8 cellular contexts compared by ENCODE assay signal in the genomic region with DNA sequence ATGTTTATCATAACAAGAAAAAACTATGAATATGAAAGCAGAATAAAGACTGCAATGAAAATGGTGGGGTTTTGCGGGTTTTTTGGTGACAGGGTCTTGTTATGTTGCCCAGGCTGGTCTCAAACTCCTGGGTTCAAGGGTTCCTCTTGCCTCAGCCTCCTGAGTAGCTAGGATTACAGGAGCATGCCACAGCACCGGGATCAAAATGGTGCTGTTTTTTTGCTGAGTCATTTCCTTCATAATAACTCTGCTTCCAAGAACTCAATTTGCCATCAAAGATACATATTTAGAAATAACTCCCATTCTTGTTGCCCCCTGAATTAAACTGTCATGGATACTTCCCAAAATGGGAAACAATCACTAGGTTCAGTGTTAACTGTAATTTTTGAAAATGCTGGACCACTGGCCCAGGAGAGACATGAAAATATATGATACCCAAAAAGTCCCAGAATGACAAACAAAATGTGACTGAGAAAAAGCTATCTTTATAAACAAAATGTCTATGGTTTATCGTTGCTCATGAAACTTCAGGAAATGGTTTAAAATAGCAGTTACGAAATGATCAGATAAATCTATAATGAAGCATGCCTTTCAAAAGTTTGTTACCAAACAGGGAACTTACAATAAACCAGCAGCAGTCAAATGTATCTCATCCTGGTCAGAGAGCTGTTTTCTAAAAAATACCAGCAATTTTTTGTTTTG. TPM values are rescaled to one million over a fixed set of nuclear protein-coding genes. Genes with fewer than 3 reads are reported as not detected.
DNase-seq lines count a peak whose midpoint lies in the region; ATAC-seq and TF ChIP-seq lines count a peak whose summit lies in the region.

No MANE protein-coding gene starts in this region.

- peaks cover 85% of the 10 kb centered on the region for H3K4me1 ChIP-seq in OCI-LY7 (ENCODE audit: insufficient read depth, low read length, poor library complexity, severe bottlenecking)
- peaks cover 13 to 16% of the 10 kb centered on the region in 2 experiments for H3K4me1 ChIP-seq in neutrophil (ENCODE audit: control insufficient read depth in 1 of 2, insufficient read depth in 1 of 2, low read depth in 1 of 2, low read length in 1 of 2)

- H3K9me3 ChIP-seq in OCI-LY7 (ENCODE audit: low read length) (peaks cover 5% of the 10 kb centered on the region), neutrophil (no peaks in the 10 kb centered on the region)

- H3K27ac ChIP-seq in OCI-LY7 (ENCODE audit: low read depth, low read length, poor library complexity, severe bottlenecking) (peak overlapping the region; percentile 51), neutrophil (peak overlapping the region; percentile 55)

- no peaks in the 10 kb centered on the region for H3K9me2 ChIP-seq in OCI-LY7 (ENCODE audit: insufficient read depth, low read length)

- H3K4me2 ChIP-seq in OCI-LY7 (ENCODE audit: low read length): peak overlapping the region; percentile 55

- peak overlapping the region; percentile 4 for H3K4me3 ChIP-seq in OCI-LY7 (ENCODE audit: low read depth, low read length, poor library complexity, severe bottlenecking)
- H3K4me3 ChIP-seq in choroid plexus epithelial cell (ENCODE audit: low read depth, low read length): no peak overlapping the region
- H3K4me3 ChIP-seq in neutrophil (ENCODE audit: low read depth in 1 of 2, low read length in 1 of 2): no peak overlapping the region

- H2AFZ ChIP-seq in OCI-LY7 (ENCODE audit: low read length): no peak overlapping the region

- intact Hi-C loops in OCI-LY7 (cut with micrococcal nuclease; ENCODE audit: unreplicated experiment): no loop called here

- CTCF ChIA-PET in OCI-LY7 (lab: Charles Lee; ENCODE audit: unreplicated experiment): no interaction called here

- BruUV-seq in OCI-LY7 (replicated peaks; lab: Mats Ljungman, UMichigan): no TSS peak

- TF ChIP-seq CTCF in OCI-LY7 (conservative IDR thresholded peaks at IDR 0.05; ENCODE audit: low read length): no peak
- TF ChIP-seq CTCF in choroid plexus epithelial cell (conservative IDR thresholded peaks at IDR 0.05; ENCODE audit: low read depth, low read length): no peak
- TF ChIP-seq CTCF in neutrophil (IDR thresholded peaks at IDR 0.05): no peak

- H4K20me1 ChIP-seq in OCI-LY7 (ENCODE audit: insufficient read depth, low read length): no peaks in the 10 kb centered on the region

- POLR2A ChIA-PET in OCI-LY7 (lab: Charles Lee): interaction anchor here (0.7 to 5.0 kb wide), 4 partner anchors 7 to 42 kb away, joined by 4 to 34 read pairs (median 14); no protein-coding TSS in a partner anchor

- H3K79me2 ChIP-seq in OCI-LY7 (ENCODE audit: insufficient read depth, low read depth, low read length): peaks cover 96% of the 10 kb centered on the region

- no peaks in the 10 kb centered on the region for H3K27me3 ChIP-seq in neutrophil

- DNase-seq in GF-D8 (lab: John Stamatoyannopoulos, UW) (peak; percentile 74), OCI-LY7 (ENCODE audit: low spot score) (no peak), choroid plexus epithelial cell (ENCODE audit: low read depth) (peak; percentile 64), iPS-NIHi11 (ENCODE audit: low spot score) (no peak)
- DNase-seq in stimulated activated CD4-positive, alpha-beta T cell treated with anti-CD3 and anti-CD28 coated beads, Interleukin-1b, Interleukin-23, amount 100 ng/mL, for 48 hours: no peak

- ATAC-seq in HG02938 (IDR thresholded peaks at IDR 0.05; ENCODE audit: unreplicated experiment) (no peak), HG03565 (IDR thresholded peaks at IDR 0.05; ENCODE audit: unreplicated experiment) (no peak)

- H3K36me3 ChIP-seq in OCI-LY7 (ENCODE audit: insufficient read depth, low read length) (peaks cover 27% of the 10 kb centered on the region), neutrophil (no peaks in the 10 kb centered on the region)

RNA-seq across cellular contexts. Expression of a gene that starts 32.1 kb away (rescaled TPM):
- total RNA-seq in OCI-LY7 (2014; rRNA removed; shearing (Covaris generic)): 25.6 and 27.1 TPM in 2 replicates
- total RNA-seq in OCI-LY7 (2022): 77.6 and 82.7 TPM in 2 replicates

Comparison
In these comparisons a context has a peak if more than half of its experiments do, and no peak if none do; other contexts are left out.
1. DNase-seq: peak in GF-D8 (single experiment) and choroid plexus epithelial cell (single experiment); none in OCI-LY7 (single experiment), iPS-NIHi11 (single experiment) and stimulated activated CD4-positive, alpha-beta T cell treated with anti-CD3 and anti-CD28 coated beads, Interleukin-1b, Interleukin-23, amount 100 ng/mL, for 48 hours (single experiment).